Comparison of ENCODE assay signal across 10 cellular contexts in genomic region chr12:113867258-113867657, GRCh38.
DNase-seq lines count a peak whose midpoint lies in the region; ATAC-seq and TF ChIP-seq lines count a peak whose summit lies in the region.
"Had no signal": no experiment of that assay in that cellular context is flagged by ENCODE, and none has a peak within 500 bp of the region (broad histone marks: within the 10 kb centered on the region; RNA-seq: fewer than 3 reads in every experiment).

No MANE protein-coding gene starts in this region.

- H3K27ac Mint-ChIP-seq in Calu3 (ENCODE audit: unreplicated experiment) (no peak overlapping the region), HFFc6 (no peak overlapping the region)
- no peak overlapping the region for H3K27ac Mint-ChIP-seq in activated T-cell treated with anti-CD3 and anti-CD28 coated beads, Interleukin-2, amount 50 U/mL, for 72 hours
- H3K27ac Mint-ChIP-seq: brain had no signal

- peak; percentile 33 for DNase-seq in Calu3
- peak; percentile 37 for DNase-seq in HFFc6
- peak; percentile 37 for DNase-seq in amniotic epithelial cell (ENCODE audit: low read depth)
- DNase-seq in lung microvascular endothelial cell (ENCODE audit: low read depth in 2 of 2): peak; percentile 35 to 39
- DNase-seq in upper lobe of right lung: no peak
- DNase-seq in activated T-cell treated with anti-CD3 and anti-CD28 coated beads, Interleukin-2, amount 50 U/mL, for 72 hours: no peak
- no peak for DNase-seq in GM10266 (ENCODE audit: extremely low spot score)
- no peak for DNase-seq in stimulated activated naive CD4-positive, alpha-beta T cell treated with Interleukin-2 at 50 U/mL for 16 hours (lab: John Stamatoyannopoulos, UW)
- DNase-seq: stimulated activated CD4-positive, alpha-beta T cell treated with anti-CD3 and anti-CD28 coated beads, Interleukin-2, amount 100 ng/mL, for 48 hours had no signal

- no peak overlapping the region for H3K4me3 Mint-ChIP-seq in Calu3 (ENCODE audit: low read depth, unreplicated experiment)
- no peak overlapping the region for H3K4me3 Mint-ChIP-seq in HFFc6
- no peak overlapping the region for H3K4me3 Mint-ChIP-seq in activated T-cell treated with anti-CD3 and anti-CD28 coated beads, Interleukin-2, amount 50 U/mL, for 72 hours
- H3K4me3 Mint-ChIP-seq: brain had no signal

- no TSS peak for BruUV-seq in Calu3 (replicated peaks; lab: Mats Ljungman, UMichigan)

- no peak for TF ChIP-seq CTCF in Calu3 (IDR thresholded peaks at IDR 0.05; ENCODE audit: unreplicated experiment)
- TF ChIP-seq CTCF in HFFc6 (IDR thresholded peaks at IDR 0.05): peak; percentile 78
- TF ChIP-seq CTCF in upper lobe of right lung (IDR thresholded peaks at IDR 0.05): no peak
- TF ChIP-seq CTCF in GM10266 (IDR thresholded peaks at IDR 0.05; ENCODE audit: control insufficient read depth, insufficient read depth, low read depth, missing control alignments): no peak

- intact Hi-C loops in Calu3 (cut with micrococcal nuclease; ENCODE audit: unreplicated experiment) (no loop called here), upper lobe of right lung (cut with DNase I) (no loop called here)

- no peaks in the 10 kb centered on the region for H3K4me1 ChIP-seq in upper lobe of right lung

- H3K4me1 Mint-ChIP-seq in Calu3 (ENCODE audit: low read depth, unreplicated experiment): no peaks in the 10 kb centered on the region
- H3K4me1 Mint-ChIP-seq in HFFc6 (ENCODE audit: low read depth): peaks cover 13% of the 10 kb centered on the region; the same call in 1 of the 2 replicates
- H3K4me1 Mint-ChIP-seq in activated T-cell treated with anti-CD3 and anti-CD28 coated beads, Interleukin-2, amount 50 U/mL, for 72 hours (ENCODE audit: low read depth): peaks cover 15% of the 10 kb centered on the region

- H3K4me3 ChIP-seq in upper lobe of right lung: no peak overlapping the region

- no peaks in the 10 kb centered on the region for H3K9me3 ChIP-seq in upper lobe of right lung

- CTCF ChIA-PET in Calu3 (lab: Charles Lee): no interaction called here

- H3K36me3 Mint-ChIP-seq in Calu3 (ENCODE audit: insufficient read depth, unreplicated experiment): no peaks in the 10 kb centered on the region
- peaks cover 6% of the 10 kb centered on the region; the same call in 1 of the 2 replicates for H3K36me3 Mint-ChIP-seq in HFFc6 (ENCODE audit: low read depth)
- H3K36me3 Mint-ChIP-seq in activated T-cell treated with anti-CD3 and anti-CD28 coated beads, Interleukin-2, amount 50 U/mL, for 72 hours (ENCODE audit: insufficient read depth in 2 of 2): peaks cover 0 to 4% of the 10 kb centered on the region in 2 donors

- ATAC-seq in upper lobe of right lung: no peak
- no peak for ATAC-seq in activated T-cell treated with anti-CD3 and anti-CD28 coated beads, Interleukin-2, amount 50 U/mL, for 72 hours (replicated peaks in 1 of 2)

- H3K27me3 Mint-ChIP-seq in Calu3 (ENCODE audit: unreplicated experiment) (no peaks in the 10 kb centered on the region), HFFc6 (ENCODE audit: insufficient read depth) (no peaks in the 10 kb centered on the region)
- H3K27me3 Mint-ChIP-seq in activated T-cell treated with anti-CD3 and anti-CD28 coated beads, Interleukin-2, amount 50 U/mL, for 72 hours (ENCODE audit: low read depth): no peaks in the 10 kb centered on the region

- H3K9me3 Mint-ChIP-seq in Calu3 (ENCODE audit: low read depth, unreplicated experiment) (no peaks in the 10 kb centered on the region), HFFc6 (no peaks in the 10 kb centered on the region)
- no peaks in the 10 kb centered on the region for H3K9me3 Mint-ChIP-seq in activated T-cell treated with anti-CD3 and anti-CD28 coated beads, Interleukin-2, amount 50 U/mL, for 72 hours

- H3K27ac ChIP-seq in upper lobe of right lung: no peak overlapping the region

- H3K27me3 ChIP-seq in upper lobe of right lung: no peaks in the 10 kb centered on the region

- H3K36me3 ChIP-seq in upper lobe of right lung: no peaks in the 10 kb centered on the region

Comparison
In these comparisons a context has a peak if more than half of its experiments do, and no peak if none do; other contexts are left out.
1. DNase-seq: peak in Calu3 (single experiment), HFFc6 (single experiment), amniotic epithelial cell (single experiment) and lung microvascular endothelial cell (2 of 2); none in upper lobe of right lung (single experiment), activated T-cell treated with anti-CD3 and anti-CD28 coated beads, Interleukin-2, amount 50 U/mL, for 72 hours (0 of 2), GM10266 (single experiment) and stimulated activated naive CD4-positive, alpha-beta T cell treated with Interleukin-2 at 50 U/mL for 16 hours (single experiment).